Comparison of ENCODE assay signal across 20 cellular contexts in the genomic region with DNA sequence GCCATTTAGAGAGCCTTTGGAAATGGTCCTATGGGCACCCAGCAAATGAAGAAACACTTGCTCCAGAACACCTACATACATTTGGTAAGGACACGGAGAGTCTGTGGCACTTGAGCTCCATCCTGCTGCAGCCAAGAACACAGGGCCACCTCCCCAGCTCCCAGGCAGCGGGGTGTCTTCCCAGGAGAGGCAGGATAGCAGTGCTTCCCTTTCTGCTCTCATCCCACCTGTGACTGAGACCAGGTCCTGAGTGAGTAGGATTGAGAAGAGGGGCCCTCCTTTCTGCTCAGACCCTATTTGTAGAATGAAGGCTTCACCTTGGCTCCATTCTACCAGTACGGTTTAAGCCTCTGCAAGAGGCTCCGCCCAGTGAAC.
"Had no signal": no experiment of that assay in that cellular context is flagged by ENCODE, and none has a peak within 500 bp of the region (broad histone marks: within the 10 kb centered on the region; RNA-seq: fewer than 3 reads in every experiment).

No MANE protein-coding gene starts in this region.

- DNase-seq: activated B cell treated with CpG ODN at 0.5 μM for 24 hours; activated CD4-positive, alpha-beta T cell treated with anti-CD3 and anti-CD28 coated beads for 36 hours; activated CD4-positive, alpha-beta T cell treated with anti-CD3 and anti-CD28 coated beads, Interleukin-2, amount 50 U/mL, for 4 hours; activated naive CD4-positive, alpha-beta T cell treated with Interleukin-2 at 50 U/mL for 16 hours; activated naive CD8-positive, alpha-beta T cell treated with anti-CD3 and anti-CD28 coated beads, Interleukin-2, amount 10 ng/mL, durations not matched to agents 7 days and 5 days; activated T-cell treated with anti-CD3 and anti-CD28 coated beads, Interleukin-2, amount 50 U/mL, for 48 hours; amniotic stem cell; effector CD4-positive, alpha-beta T cell; left ventricle myocardium inferior; mammary epithelial cell; stomach; SW 1271; T-helper 17 cell had no signal

- H3K27ac ChIP-seq: hepatocyte, left ventricle myocardium inferior, suprapubic skin, tibial nerve had no signal

- ATAC-seq: activated CD4-positive, alpha-beta T cell treated with anti-CD3 and anti-CD28 coated beads for 36 hours; T-helper 17 cell had no signal

- FAIRE-seq: bronchial epithelial cell, endometrium, urothelium cell line had no signal

- H3K27me3 Mint-ChIP-seq: activated B cell treated with CpG ODN at 0.5 μM for 24 hours; activated CD4-positive, alpha-beta T cell treated with anti-CD3 and anti-CD28 coated beads for 36 hours; activated naive CD8-positive, alpha-beta T cell treated with anti-CD3 and anti-CD28 coated beads, Interleukin-2, amount 10 ng/mL, durations not matched to agents 7 days and 5 days; dendritic cell treated with granulocyte-macrophage colony-stimulating factor and Interleukin-4, amounts not matched to agents 40 ng/mL and 50 ng/mL, for 4 days; T-helper 17 cell had no signal

- H3K27me3 ChIP-seq: hepatocyte, stomach, suprapubic skin, tibial nerve had no signal

- H3K9me3 ChIP-seq: suprapubic skin had no signal

- H3K27ac Mint-ChIP-seq: activated B cell treated with CpG ODN at 0.5 μM for 24 hours; activated CD4-positive, alpha-beta T cell treated with anti-CD3 and anti-CD28 coated beads for 36 hours; activated naive CD8-positive, alpha-beta T cell treated with anti-CD3 and anti-CD28 coated beads, Interleukin-2, amount 10 ng/mL, durations not matched to agents 7 days and 5 days; dendritic cell treated with granulocyte-macrophage colony-stimulating factor and Interleukin-4, amounts not matched to agents 40 ng/mL and 50 ng/mL, for 4 days had no signal

- H3K4me3 ChIP-seq: hepatocyte, left ventricle myocardium inferior, stomach, suprapubic skin, tibial nerve had no signal

- H3K4me3 Mint-ChIP-seq: activated B cell treated with CpG ODN at 0.5 μM for 24 hours; activated CD4-positive, alpha-beta T cell treated with anti-CD3 and anti-CD28 coated beads for 36 hours; activated naive CD8-positive, alpha-beta T cell treated with anti-CD3 and anti-CD28 coated beads, Interleukin-2, amount 10 ng/mL, durations not matched to agents 7 days and 5 days; dendritic cell treated with granulocyte-macrophage colony-stimulating factor and Interleukin-4, amounts not matched to agents 40 ng/mL and 50 ng/mL, for 4 days; T-helper 17 cell had no signal
